Comparison of ENCODE assay signal across 10 cellular contexts in the genomic region with DNA sequence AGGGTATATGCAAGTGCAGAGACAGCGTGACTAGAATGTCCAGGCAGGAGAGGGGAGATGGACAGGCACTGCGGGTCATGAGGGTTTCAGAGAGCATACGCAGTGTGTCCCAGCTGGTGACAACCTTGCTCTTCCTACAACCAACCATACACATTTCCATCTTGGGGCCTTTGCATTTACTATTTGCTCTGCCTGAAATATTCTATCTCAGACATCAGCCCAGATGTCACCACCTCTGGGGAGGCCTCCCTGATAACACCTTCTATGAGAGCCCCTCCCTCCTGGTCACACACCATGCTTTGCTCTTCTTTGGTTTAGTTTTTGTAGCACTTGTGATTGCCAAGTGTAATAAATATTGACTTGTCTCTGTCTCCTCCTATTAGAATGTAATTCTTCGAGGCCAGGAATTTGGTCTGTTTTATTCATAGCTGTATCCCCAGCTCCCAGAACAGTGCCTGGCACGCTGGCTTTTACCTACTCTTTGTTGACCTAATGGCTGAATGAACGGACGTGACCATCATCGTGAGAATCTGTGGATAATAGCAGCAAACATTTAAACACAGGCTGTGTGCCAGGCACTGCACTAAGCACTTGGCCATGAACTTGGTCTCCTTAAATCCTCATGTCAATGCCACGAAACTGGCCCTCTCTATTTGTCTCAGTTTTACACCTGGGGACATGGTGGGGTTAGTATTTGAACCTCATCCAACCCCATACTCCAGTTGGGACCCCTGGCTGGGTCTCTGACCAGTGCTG. TPM values are rescaled to one million over a fixed set of nuclear protein-coding genes. Genes with fewer than 3 reads are reported as not detected.
DNase-seq lines count a peak whose midpoint lies in the region; ATAC-seq and TF ChIP-seq lines count a peak whose summit lies in the region.
"Had no signal": no experiment of that assay in that cellular context is flagged by ENCODE, and none has a peak within 500 bp of the region (broad histone marks: within the 10 kb centered on the region; RNA-seq: fewer than 3 reads in every experiment).

No MANE protein-coding gene starts in this region.

- H3K9me3 Mint-ChIP-seq in naive B cell = no peaks in the 10 kb centered on the region

- H3K27me3 ChIP-seq in MM.1S (replicated peaks; ENCODE audit: insufficient read depth, low read length) (no peaks in the 10 kb centered on the region), left lung (no peaks in the 10 kb centered on the region)
- H3K27me3 ChIP-seq: tibial nerve had no signal

- no peak overlapping the region for H2AFZ ChIP-seq in MM.1S (ENCODE audit: low read length)

- peak overlapping the region; percentile 74 for H3K9ac ChIP-seq in MM.1S (ENCODE audit: low read length)

- peaks cover 39% of the 10 kb centered on the region for H3K79me2 ChIP-seq in MM.1S (ENCODE audit: low read length)

- TF ChIP-seq CTCF in MM.1S (IDR thresholded peaks at IDR 0.05; ENCODE audit: low read length) = no peak
- TF ChIP-seq CTCF in left lung (IDR thresholded peaks at IDR 0.05) = no peak

- H3K4me1 Mint-ChIP-seq in naive B cell = peaks cover 73 to 99% (median 88%) of the 10 kb centered on the region in 3 donors

- H3K4me3 Mint-ChIP-seq in naive B cell = peak overlapping the region; percentile 71 to 92 (median 90)

- peak overlapping the region; percentile 84; the same call in 1 of the 2 replicates for H3K27ac ChIP-seq in MM.1S (ENCODE audit: low read length)
- peak overlapping the region in 1 of 2 donors; percentile 80 for H3K27ac ChIP-seq in left lung
- H3K27ac ChIP-seq: tibial nerve had no signal

- H4K20me1 ChIP-seq in MM.1S (ENCODE audit: insufficient read depth, low read length) = no peaks in the 10 kb centered on the region

- H3K27me3 Mint-ChIP-seq in naive B cell = no peaks in the 10 kb centered on the region

- peaks cover 0 to 9% of the 10 kb centered on the region in 2 donors for H3K36me3 Mint-ChIP-seq in naive B cell

- peak overlapping the region; percentile 76 to 98 (median 96) for H3K27ac Mint-ChIP-seq in naive B cell

- no peaks in the 10 kb centered on the region for H3K9me3 ChIP-seq in MM.1S (replicated peaks; ENCODE audit: insufficient read depth, low read length)
- no peaks in the 10 kb centered on the region for H3K9me3 ChIP-seq in left lung
- H3K9me3 ChIP-seq: Caco-2, tibial nerve had no signal

- intact Hi-C loops in left lung (cut with DNase I) = no loop called here

- DNase-seq in MM.1S (no peak), naive B cell (no peak), left lung (no peak), DMS153 treated with DMSO at 0.1 percent for 48 hours (lab: John Stamatoyannopoulos, UW; ENCODE audit: unreplicated experiment) (no peak)
- DNase-seq: Caco-2 had no signal

- no peaks in the 10 kb centered on the region for H3K36me3 ChIP-seq in MM.1S (replicated peaks; ENCODE audit: insufficient read depth, low read length)
- no peaks in the 10 kb centered on the region for H3K36me3 ChIP-seq in left lung
- H3K36me3 ChIP-seq: tibial nerve had no signal

- ATAC-seq in GM18498 (IDR thresholded peaks at IDR 0.05; ENCODE audit: unreplicated experiment) (peak; percentile 8), HG02571 (IDR thresholded peaks at IDR 0.05; ENCODE audit: unreplicated experiment) (peak; percentile 0), naive B cell (ENCODE audit: low read depth in 2 of 2) (no peak), GM18520 (IDR thresholded peaks at IDR 0.05; ENCODE audit: unreplicated experiment) (no peak), HG03469 (IDR thresholded peaks at IDR 0.05; ENCODE audit: unreplicated experiment) (no peak), left lung (no peak)

- no peaks in the 10 kb centered on the region for H3K9me2 ChIP-seq in MM.1S (replicated peaks; ENCODE audit: insufficient read depth, low read length)

- H3F3A ChIP-seq in MM.1S (ENCODE audit: insufficient read depth, low read length) = peaks cover 1% of the 10 kb centered on the region; the same call in 1 of the 2 replicates

- H3K4me3 ChIP-seq in MM.1S (ENCODE audit: low read length) (peak overlapping the region; percentile 40), left lung (no peak overlapping the region)
- H3K4me3 ChIP-seq: tibial nerve had no signal

- H3K4me1 ChIP-seq in MM.1S (ENCODE audit: low read length) = peaks cover 24% of the 10 kb centered on the region
- peaks cover 0 to 48% of the 10 kb centered on the region in 2 donors for H3K4me1 ChIP-seq in left lung

- H3K4me2 ChIP-seq in MM.1S (ENCODE audit: low read depth, low read length) = peak overlapping the region; percentile 79

RNA-seq across cellular contexts. Expression of a gene that starts 51.9 kb away (rescaled TPM):
- polyA plus RNA-seq in naive B cell (ENCODE audit: low read depth in 6 of 6) = 100 to 1,000 TPM in 2 of 6 donors, 10 to 100 TPM in 4; 65.1 to 119 (median 92.5) TPM
- 10 to 100 TPM; 22.5 to 48.7 TPM for total RNA-seq in left lung

Comparison
In these comparisons a context has a peak if more than half of its experiments do, and no peak if none do; other contexts are left out.
1. ATAC-seq: peak in GM18498 (single experiment) and HG02571 (single experiment); none in naive B cell (0 of 2), GM18520 (single experiment), HG03469 (single experiment) and left lung (single experiment).